31 cellular contexts compared by ENCODE assay signal in genomic region chr7:100764841-100765240, GRCh38. TPM values are rescaled to one million over a fixed set of nuclear protein-coding genes. Genes with fewer than 3 reads are reported as not detected.
"Had no signal": no experiment of that assay in that cellular context is flagged by ENCODE, and none has a peak within 500 bp of the region (broad histone marks: within the 10 kb centered on the region; RNA-seq: fewer than 3 reads in every experiment).

No MANE protein-coding gene starts in this region.

- H3K79me2 ChIP-seq: parathyroid adenoma had no signal

- H2AFZ ChIP-seq: parathyroid adenoma had no signal

- H3K27me3 ChIP-seq: ascending aorta had no signal

- H3K27ac ChIP-seq: ascending aorta, coronary artery, dorsolateral prefrontal cortex, heart left ventricle, parathyroid adenoma, psoas muscle, stomach, tibial artery had no signal

- H3K9me3 ChIP-seq: ascending aorta, heart left ventricle, psoas muscle, stomach, tibial artery had no signal

- H3K4me1 ChIP-seq: ascending aorta, heart left ventricle, parathyroid adenoma, psoas muscle, stomach, tibial artery had no signal

- H3K4me3 ChIP-seq: ascending aorta, coronary artery, dorsolateral prefrontal cortex, heart left ventricle, psoas muscle, stomach, tibial artery had no signal

- H3K9ac ChIP-seq: parathyroid adenoma had no signal

- H3K36me3 ChIP-seq: ascending aorta, heart left ventricle, stomach, tibial artery had no signal

- DNase-seq: activated CD4-positive, alpha-beta T cell treated with anti-CD3 and anti-CD28 coated beads for 4 hours; activated CD4-positive, alpha-beta T cell treated with anti-CD3 and anti-CD28 coated beads, Interleukin-2, amount 50 U/mL, for 48 hours; activated CD8-positive, alpha-beta memory T cell treated with anti-CD3 and anti-CD28 coated beads for 24 hours; activated effector memory CD4-positive, alpha-beta T cell treated with anti-CD3 and anti-CD28 coated beads, Interleukin-2, amount 50 U/mL, for 16 hours; activated naive CD4-positive, alpha-beta T cell treated with anti-CD3 and anti-CD28 coated beads, Interleukin-2, amount 10 ng/mL, durations not matched to agents 7 days and 5 days; activated naive CD8-positive, alpha-beta T cell treated with anti-CD3 and anti-CD28 coated beads, Interleukin-2, amount 10 ng/mL, durations not matched to agents 7 days and 5 days; dorsolateral prefrontal cortex; effector memory CD4-positive, alpha-beta T cell; foreskin fibroblast; heart left ventricle; hypothalamus; immature natural killer cell; midbrain; naive thymus-derived CD4-positive, alpha-beta T cell; nucleus accumbens; psoas muscle; stimulated activated CD4-positive, alpha-beta T cell treated with anti-CD3 and anti-CD28 coated beads, Interleukin-15, amount 100 ng/mL, for 24 hours; stimulated activated CD4-positive, alpha-beta T cell treated with anti-CD3 and anti-CD28 coated beads, Interleukin-2, amount 100 ng/mL, for 24 hours; stimulated activated naive B cell treated with anti-CD40 and anti-IgM and Interleukin-4, amounts not matched to agents 10 μg/mL and 1 μg/mL and 100 μg/mL, for 72 hours; stomach; T-helper 2 cell; tibial artery had no signal

RNA-seq across cellular contexts. Expression of gene ZAN, which starts 31.4 kb away (rescaled TPM):
- total RNA-seq: activated naive CD8-positive, alpha-beta T cell treated with anti-CD3 and anti-CD28 coated beads, Interleukin-2, amount 10 ng/mL, durations not matched to agents 7 days and 5 days; activated T-helper 1 cell treated with anti-CD3 and anti-CD28 coated beads, Interleukin-12 subunit alpha, Interleukin-12 subunit beta, Interleukin-2, Interleukin-4 antibody, amounts not matched to agents 30 ng/mL and 10 ng/mL and 1 ng/mL, durations not matched to agents 14 hours and 24 hours and 36 hours; ascending aorta; cardiac septum; cerebellum; dorsolateral prefrontal cortex; heart left ventricle; kidney epithelial cell; naive thymus-derived CD4-positive, alpha-beta T cell; psoas muscle; stomach; ureter had no signal
- polyA plus RNA-seq: heart left ventricle; immature natural killer cell; naive thymus-derived CD4-positive, alpha-beta T cell; neural cell; psoas muscle; stomach had no signal

RNA-seq across cellular contexts. Expression of gene EPO, which starts 44.6 kb away (rescaled TPM):
- total RNA-seq: activated T-helper 1 cell treated with anti-CD3 and anti-CD28 coated beads, Interleukin-12 subunit alpha, Interleukin-12 subunit beta, Interleukin-2, Interleukin-4 antibody, amounts not matched to agents 30 ng/mL and 10 ng/mL and 1 ng/mL, durations not matched to agents 14 hours and 24 hours and 36 hours; ascending aorta; cardiac septum; cerebellum; heart left ventricle; kidney epithelial cell; naive thymus-derived CD4-positive, alpha-beta T cell; psoas muscle; stomach had no signal
- polyA plus RNA-seq: heart left ventricle; immature natural killer cell; naive thymus-derived CD4-positive, alpha-beta T cell; neural cell; psoas muscle; stomach had no signal
